Comparison of ENCODE assay signal across 8 cellular contexts in the genomic region with DNA sequence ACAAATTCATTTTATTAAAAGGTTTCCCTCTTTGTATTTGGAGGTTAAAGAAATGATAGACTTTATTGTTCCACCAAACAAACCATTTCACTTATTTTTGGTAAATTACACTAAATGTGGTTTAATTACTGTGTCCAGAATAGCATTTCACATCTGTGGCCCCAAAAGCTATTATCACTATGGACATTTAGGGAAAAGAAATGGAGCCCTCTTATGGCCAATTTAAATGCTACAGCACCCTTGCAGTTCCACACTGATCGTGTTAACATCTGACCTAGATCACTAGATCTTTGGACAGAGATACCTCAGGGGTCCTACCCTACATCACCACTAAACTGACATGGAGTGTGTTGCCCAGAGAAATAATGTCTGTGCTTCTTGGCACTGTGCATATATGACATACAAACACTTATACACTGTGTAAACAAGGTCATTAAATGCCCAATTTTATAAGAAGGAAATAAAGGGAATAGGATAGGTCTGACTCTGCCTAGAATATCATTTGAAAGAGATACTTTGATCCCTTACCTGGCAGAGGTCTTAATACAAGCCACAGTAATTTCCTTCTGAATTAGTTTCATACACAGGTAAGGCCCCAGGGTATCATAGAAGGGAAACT.
DNase-seq lines count a peak whose midpoint lies in the region; ATAC-seq, FAIRE-seq and TF ChIP-seq lines count a peak whose summit lies in the region.

No MANE protein-coding gene starts in this region.

- H3K27me3 ChIP-seq in AG04450 (ENCODE audit: control insufficient read depth, insufficient read depth, low read length) (no peaks in the 10 kb centered on the region), adipocyte (replicated peaks; ENCODE audit: control insufficient read depth, insufficient read depth, low read length) (peaks cover 39% of the 10 kb centered on the region)

- DNase-seq in AG04450 (ENCODE audit: low read depth, low spot score) (no peak), NCI-H1105 (lab: John Stamatoyannopoulos, UW) (peak; percentile 5), adipocyte (ENCODE audit: low read depth) (peak; percentile 74), iPS-NIHi7 (ENCODE audit: extremely low spot score) (peak; percentile 52), urothelium cell line (ENCODE audit: low spot score) (peak; percentile 56)
- DNase-seq in central memory CD4-positive, alpha-beta T cell: no peak

- FAIRE-seq in urothelium cell line (lab: Jason Lieb, UNC): no peak

- peaks cover 10% of the 10 kb centered on the region for H3K4me1 ChIP-seq in adipocyte (ENCODE audit: control insufficient read depth, insufficient read depth, low read length)

- H3K36me3 ChIP-seq in adipocyte (ENCODE audit: control insufficient read depth, insufficient read depth, low read length, severe bottlenecking): no peaks in the 10 kb centered on the region

- CTCF ChIA-PET in AG04450 (lab: Charles Lee): interaction anchor here (0.7 to 3.3 kb wide), 15 partner anchors 10 to 643 kb away, joined by 3 to 47 read pairs (median 5); partner anchors contain the start of gene SRD5A3

- H3K27ac ChIP-seq in AG04450 (ENCODE audit: low read depth, low read length): no peak overlapping the region

- H3K9me3 ChIP-seq in AG04450 (ENCODE audit: control insufficient read depth, insufficient read depth, low read length) (no peaks in the 10 kb centered on the region), adipocyte (ENCODE audit: control insufficient read depth, low read length) (no peaks in the 10 kb centered on the region)

- POLR2A ChIA-PET in AG04450 (lab: Yijun Ruan, JAX): no interaction called here

- no peak overlapping the region for H3K9ac ChIP-seq in adipocyte (ENCODE audit: low read length)

- H3K4me3 ChIP-seq in AG04450 (ENCODE audit: low read depth, low read length) (no peak overlapping the region), adipocyte (ENCODE audit: low read length) (no peak overlapping the region)

- TF ChIP-seq CTCF in AG04450 (IDR thresholded peaks at IDR 0.05; ENCODE audit: low read depth, low read length) (peak; percentile 58), GM12874 (IDR thresholded peaks at IDR 0.05; ENCODE audit: insufficient read depth, low read depth, low read length) (0 out of 2 replicates have a peak, but pooled peaks have one; percentile 21)

- ATAC-seq in GM19035 (IDR thresholded peaks at IDR 0.05; ENCODE audit: unreplicated experiment): no peak

Comparison
In these comparisons a context has a peak if more than half of its experiments do, and no peak if none do; other contexts are left out.
1. DNase-seq: peak in NCI-H1105 (single experiment), adipocyte (single experiment), iPS-NIHi7 (single experiment) and urothelium cell line (single experiment); none in AG04450 (single experiment) and central memory CD4-positive, alpha-beta T cell (single experiment).